26 cellular contexts compared by ENCODE assay signal in the genomic region with DNA sequence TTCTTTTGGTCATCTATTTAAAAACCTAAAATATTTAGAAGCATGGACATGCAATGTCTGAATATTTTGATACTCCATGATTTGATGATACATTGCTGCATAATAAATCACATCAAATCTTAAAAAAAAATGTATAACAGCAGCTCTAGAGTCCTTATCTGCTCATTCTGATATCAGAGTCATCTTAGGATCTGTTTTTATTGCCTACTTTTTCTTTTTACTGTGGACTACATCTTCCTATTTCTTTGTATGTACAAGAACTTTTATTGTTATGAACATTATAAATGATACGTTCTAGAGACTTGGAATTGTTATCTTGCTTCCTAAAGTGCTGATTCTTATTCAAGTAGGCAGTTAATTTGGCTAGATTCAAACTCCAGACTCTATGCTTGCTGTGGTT.
"Had no signal": no experiment of that assay in that cellular context is flagged by ENCODE, and none has a peak within 500 bp of the region (broad histone marks: within the 10 kb centered on the region; RNA-seq: fewer than 3 reads in every experiment).

No MANE protein-coding gene starts in this region.

- H3K27ac ChIP-seq: stomach, suprapubic skin, testis, thoracic aorta, thyroid gland, tibial artery, tibial nerve, transverse colon, upper lobe of left lung, upper lobe of right lung, uterus, vagina had no signal

- H3K4me1 ChIP-seq: stomach, suprapubic skin, testis, thyroid gland, tibial artery, tibial nerve, transverse colon, upper lobe of left lung, upper lobe of right lung, uterus, vagina had no signal

- H3K9me3 ChIP-seq: suprapubic skin, testis, thoracic aorta, thyroid gland, vagina had no signal

- H3K36me3 ChIP-seq: stomach, suprapubic skin, thoracic aorta, thyroid gland, tibial artery, tibial nerve, transverse colon, upper lobe of left lung, upper lobe of right lung, uterus, vagina had no signal

- H3K4me3 ChIP-seq: stomach, suprapubic skin, testis, thoracic aorta, thyroid gland, tibial artery, tibial nerve, transverse colon, upper lobe of left lung, upper lobe of right lung, uterus, vagina had no signal

- DNase-seq: stimulated activated CD4-positive, alpha-beta T cell treated with anti-CD3 and anti-CD28 coated beads, Interleukin-2, amount 100 ng/mL, for 48 hours; stimulated activated CD4-positive, alpha-beta T cell treated with anti-CD3 and anti-CD28 coated beads, Interleukin-4, amount 100 ng/mL, for 1 hour; stimulated activated CD4-positive, alpha-beta T cell treated with anti-CD3 and anti-CD28 coated beads, Interleukin-4, amount 100 ng/mL, for 24 hours; stimulated activated CD4-positive, alpha-beta T cell treated with anti-CD3 and anti-CD28 coated beads, Interleukin-4, amount 100 ng/mL, for 4 hours; stimulated activated CD8-positive, alpha-beta memory T cell treated with anti-CD3 and anti-CD28 coated beads, Interleukin-4, amount 100 ng/mL, for 48 hours; stimulated activated naive B cell treated with anti-CD40 and anti-IgM and Interleukin-4, amounts not matched to agents 10 μg/mL and 1 μg/mL and 100 μg/mL, for 72 hours; stimulated activated naive CD4-positive, alpha-beta T cell; stimulated activated naive CD4-positive, alpha-beta T cell treated with Interleukin-2 at 50 U/mL for 16 hours; stimulated activated naive CD8-positive, alpha-beta T cell treated with anti-CD3 and anti-CD28 coated beads, Interleukin-15, amount 100 ng/mL, for 72 hours; stimulated activated naive CD8-positive, alpha-beta T cell treated with anti-CD3 and anti-CD28 coated beads, Interleukin-15, Interleukin-2, amounts not matched to agents 100 U/mL and 50 U/mL, for 24 hours; stomach; substantia nigra; testis; thyroid gland; tibial artery; transverse colon; trophoblast cell; upper lobe of left lung; upper lobe of right lung; uterus had no signal

- ATAC-seq: stimulated activated effector memory CD8-positive, alpha-beta T cell treated with anti-CD3 and anti-CD28 coated beads, Interleukin-12 subunit alpha, Interleukin-12 subunit beta, amount 100 ng/mL, for 72 hours; stimulated activated memory B cell treated with anti-CD40 and anti-IgM and Interleukin-4, amounts not matched to agents 10 μg/mL and 1 μg/mL and 100 μg/mL, for 72 hours; stimulated activated naive B cell treated with anti-CD40 and anti-IgM and Interleukin-4, amounts not matched to agents 10 μg/mL and 1 μg/mL and 100 μg/mL, for 72 hours; stimulated activated naive CD8-positive, alpha-beta T cell treated with anti-CD3 and anti-CD28 coated beads, Interleukin-15, amount 100 ng/mL, for 72 hours; stimulated activated naive CD8-positive, alpha-beta T cell treated with anti-CD3 and anti-CD28 coated beads, Interleukin-15, Interleukin-2, amounts not matched to agents 100 U/mL and 50 U/mL, for 24 hours; upper lobe of right lung had no signal
